Comparison of ENCODE assay signal across 10 cellular contexts in the genomic region with DNA sequence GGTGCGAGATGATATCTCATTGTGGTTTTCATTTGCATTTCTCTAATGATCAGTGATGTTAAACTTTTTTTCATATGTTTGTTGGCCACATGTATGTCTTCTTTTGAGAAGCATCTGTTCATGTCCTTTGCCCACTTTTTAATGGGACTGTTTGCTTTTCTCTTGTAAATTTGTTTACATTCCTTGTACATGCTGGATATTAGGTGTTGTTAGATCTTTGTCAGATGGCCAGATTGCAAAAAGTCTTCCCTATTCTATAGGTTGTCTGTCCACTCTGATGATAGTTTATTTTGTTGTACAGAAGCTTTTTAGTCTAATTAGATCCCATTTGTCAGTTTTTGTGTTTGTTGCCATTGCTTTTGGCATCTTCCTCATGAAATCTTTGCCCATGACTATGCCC.
"Had no signal": no experiment of that assay in that cellular context is flagged by ENCODE, and none has a peak within 500 bp of the region (broad histone marks: within the 10 kb centered on the region; RNA-seq: fewer than 3 reads in every experiment).

No MANE protein-coding gene starts in this region.

- H3K4me3 ChIP-seq: GM23338 had no signal

- H3K9ac ChIP-seq: KMS-11 had no signal

- DNase-seq: H9, HCEC 1CT, IMR-90, KBM-7 had no signal

- H3K27ac Mint-ChIP-seq: GM23338 had no signal

- ATAC-seq: GM23338, HepG2 had no signal

- H3K4me2 ChIP-seq: KMS-11 had no signal

- H3K27ac ChIP-seq: HL-60, KMS-11 had no signal

- H3K4me3 Mint-ChIP-seq: GM23338 had no signal

- FAIRE-seq: H1, H54, HepG2 had no signal
